ENCODE assay signal across 8 cellular contexts in genomic region chr21:39348040-39348354, GRCh38. TPM values are rescaled to one million over a fixed set of nuclear protein-coding genes. Genes with fewer than 3 reads are reported as not detected.
DNase-seq lines count a peak whose midpoint lies in the region; ATAC-seq and TF ChIP-seq lines count a peak whose summit lies in the region.

No MANE protein-coding gene starts in this region.

- H3K4me3 ChIP-seq in foreskin fibroblast (ENCODE audit: low read depth in 1 of 2, low read length in 2 of 2) (peak overlapping the region; percentile 71 to 85), skeletal muscle satellite cell (ENCODE audit: low read length) (peak overlapping the region; percentile 98)

- TF ChIP-seq CTCF in foreskin fibroblast (IDR thresholded peaks at IDR 0.05; ENCODE audit: low read depth, low read length): no peak

- no peaks in the 10 kb centered on the region for H3K9me3 Mint-ChIP-seq in stimulated activated naive CD8-positive, alpha-beta T cell treated with anti-CD3 and anti-CD28 coated beads, Interleukin-15, Interleukin-2, amounts not matched to agents 100 ng/mL and 50 ng/mL, for 24 hours

- no peaks in the 10 kb centered on the region for H3K9me3 ChIP-seq in T-helper 17 cell (ENCODE audit: control insufficient read depth, low read length, poor library complexity, severe bottlenecking)
- H3K9me3 ChIP-seq in skeletal muscle satellite cell (replicated peaks; ENCODE audit: low read length): no peaks in the 10 kb centered on the region

- H3K4me2 ChIP-seq in skeletal muscle satellite cell (ENCODE audit: low read length): peak overlapping the region; percentile 91

- peak overlapping the region; percentile 93 for H3K4me3 Mint-ChIP-seq in stimulated activated naive CD8-positive, alpha-beta T cell treated with anti-CD3 and anti-CD28 coated beads, Interleukin-15, Interleukin-2, amounts not matched to agents 100 ng/mL and 50 ng/mL, for 24 hours
- peak overlapping the region; percentile 89 for H3K4me3 Mint-ChIP-seq in T-helper 17 cell

- H3K4me1 ChIP-seq in skeletal muscle satellite cell (ENCODE audit: control insufficient read depth, insufficient read depth, low read length): peaks cover 17% of the 10 kb centered on the region

- peaks cover 51% of the 10 kb centered on the region for H3K4me1 Mint-ChIP-seq in stimulated activated naive CD8-positive, alpha-beta T cell treated with anti-CD3 and anti-CD28 coated beads, Interleukin-15, Interleukin-2, amounts not matched to agents 100 ng/mL and 50 ng/mL, for 24 hours (ENCODE audit: low read depth)
- H3K4me1 Mint-ChIP-seq in T-helper 17 cell: peaks cover 26% of the 10 kb centered on the region

- peak overlapping the region; percentile 86 for H3K27ac Mint-ChIP-seq in stimulated activated naive CD8-positive, alpha-beta T cell treated with anti-CD3 and anti-CD28 coated beads, Interleukin-15, Interleukin-2, amounts not matched to agents 100 ng/mL and 50 ng/mL, for 24 hours
- H3K27ac Mint-ChIP-seq in T-helper 17 cell: peak overlapping the region; percentile 84

- H3K36me3 Mint-ChIP-seq in stimulated activated naive CD8-positive, alpha-beta T cell treated with anti-CD3 and anti-CD28 coated beads, Interleukin-15, Interleukin-2, amounts not matched to agents 100 ng/mL and 50 ng/mL, for 24 hours (ENCODE audit: low read depth): peaks cover 45% of the 10 kb centered on the region
- H3K36me3 Mint-ChIP-seq in T-helper 17 cell (ENCODE audit: low read depth): peaks cover 11% of the 10 kb centered on the region

- no peaks in the 10 kb centered on the region for H3K27me3 Mint-ChIP-seq in stimulated activated naive CD8-positive, alpha-beta T cell treated with anti-CD3 and anti-CD28 coated beads, Interleukin-15, Interleukin-2, amounts not matched to agents 100 ng/mL and 50 ng/mL, for 24 hours
- H3K27me3 Mint-ChIP-seq in T-helper 17 cell: peaks cover 5% of the 10 kb centered on the region

- DNase-seq in stimulated activated naive CD8-positive, alpha-beta T cell treated with anti-CD3 and anti-CD28 coated beads, Interleukin-15, Interleukin-2, amounts not matched to agents 100 U/mL and 50 U/mL, for 24 hours: no peak
- no peak for DNase-seq in T-helper 17 cell
- no peak for DNase-seq in foreskin fibroblast
- no peak for DNase-seq in activated CD4-positive, CD25-positive, alpha-beta regulatory T cell (lab: John Stamatoyannopoulos, UW)
- DNase-seq in stimulated activated CD4-positive, alpha-beta T cell treated with anti-CD3 and anti-CD28 coated beads, Interleukin-4, amount 100 ng/mL, for 1 hour: no peak

- H3K27me3 ChIP-seq in skeletal muscle satellite cell (ENCODE audit: control insufficient read depth, insufficient read depth, low read length): no peaks in the 10 kb centered on the region

- no peak for ATAC-seq in stimulated activated naive CD8-positive, alpha-beta T cell treated with anti-CD3 and anti-CD28 coated beads, Interleukin-15, Interleukin-2, amounts not matched to agents 100 U/mL and 50 U/mL, for 24 hours
- no peak for ATAC-seq in T-helper 17 cell
- ATAC-seq in GM21737 (IDR thresholded peaks at IDR 0.05; ENCODE audit: unreplicated experiment): no peak

- H3K9ac ChIP-seq in skeletal muscle satellite cell (ENCODE audit: low read depth, low read length): peak overlapping the region; percentile 96

- peaks cover 33% of the 10 kb centered on the region for H3K36me3 ChIP-seq in skeletal muscle satellite cell (ENCODE audit: insufficient read depth, low read length)

RNA-seq across cellular contexts. Expression of gene HMGN1, which starts 0.9 kb away (rescaled TPM):
- 100 to 1,000 TPM; 183 to 231 TPM for total RNA-seq in T-helper 17 cell
- total RNA-seq in skeletal muscle satellite cell (2012; rRNA removed): 190 and 226 TPM in 2 replicates

RNA-seq across cellular contexts. Expression of gene BRWD1, which starts 34.6 kb away (rescaled TPM):
- 10 to 100 TPM; 71.9 to 81.6 TPM for total RNA-seq in T-helper 17 cell
- 37.8 and 46.4 TPM in 2 replicates for total RNA-seq in skeletal muscle satellite cell (2012; rRNA removed)
